8 cellular contexts compared by ENCODE assay signal in the genomic region with DNA sequence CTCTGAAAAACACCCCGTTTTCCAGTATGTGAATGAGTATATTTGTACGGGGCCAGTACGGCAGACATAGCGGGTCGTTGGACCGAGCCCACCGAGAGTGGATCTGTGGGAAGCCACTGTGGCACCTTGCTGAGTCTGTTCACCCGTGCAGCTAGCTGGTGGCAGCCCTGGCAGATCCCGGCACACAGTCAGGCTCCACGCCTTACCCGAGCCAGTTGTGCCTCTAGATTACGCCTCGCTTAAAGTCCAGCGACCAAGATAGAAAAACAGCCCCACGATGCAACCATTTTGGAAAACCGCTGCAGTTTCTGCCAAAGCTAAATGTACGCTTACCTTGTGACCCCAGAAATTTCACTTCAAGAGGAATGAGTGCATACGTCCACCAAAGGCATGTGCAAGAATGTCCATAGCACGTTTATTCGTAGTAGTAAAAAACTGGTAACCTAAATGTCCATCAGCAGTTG. TPM values are rescaled to one million over a fixed set of nuclear protein-coding genes. Genes with fewer than 3 reads are reported as not detected.
A peak's percentile ranks its signal among the peaks of the same experiment; 100 is the strongest.
DNase-seq lines count a peak whose midpoint lies in the region; ATAC-seq and TF ChIP-seq lines count a peak whose summit lies in the region.

No MANE protein-coding gene starts in this region.

- intact Hi-C loops in activated CD4-positive, alpha-beta memory T cell treated with anti-CD3 and anti-CD28 coated beads for 36 hours (cut with micrococcal nuclease), result loop anchor here (1.0 to 10.0 kb wide), 7 partner anchors 19 to 424 kb away; partner anchors contain the start of genes IWS1, MAP3K2 and SFT2D3
- intact Hi-C loops in heart right ventricle (cut with DNase I), result loop anchor here in 3 of 10 donors (2.0 to 5.0 kb wide), 2 partner anchors 109 to 111 kb away; partner anchors contain the start of gene SFT2D3 (in 3 of the 3)
- intact Hi-C loops in gastrocnemius medialis (cut with DNase I; ENCODE audit: low total_unique reads), result loop anchor here (1.0 to 5.0 kb wide), 3 partner anchors 47 to 299 kb away; partner anchors contain the start of genes POLR2D and SAP130

- peaks cover 24% of the 10 kb centered on the region for H4K20me1 ChIP-seq in DND-41 (ENCODE audit: insufficient read depth, low read length)

- peaks cover 42% of the 10 kb centered on the region for H3K4me1 ChIP-seq in DND-41 (ENCODE audit: insufficient read depth, low read length)
- H3K4me1 ChIP-seq in heart right ventricle, result peaks cover 4 to 43% (median 35%) of the 10 kb centered on the region in 9 donors
- H3K4me1 ChIP-seq in gastrocnemius medialis, result peaks cover 30 to 42% of the 10 kb centered on the region in 2 donors

- peak overlapping the region; percentile 98 for H3K27ac Mint-ChIP-seq in activated CD4-positive, alpha-beta memory T cell treated with anti-CD3 and anti-CD28 coated beads for 36 hours

- in situ Hi-C loops in gastrocnemius medialis (cut with MboI; ENCODE audit: low sequenced_read_pairs in 4 of 4), result no loop called here

- no peaks in the 10 kb centered on the region for H3K27me3 ChIP-seq in DND-41 (ENCODE audit: insufficient read depth, low read length, poor library complexity)
- no peaks in the 10 kb centered on the region for H3K27me3 ChIP-seq in heart right ventricle
- H3K27me3 ChIP-seq in gastrocnemius medialis, result no peaks in the 10 kb centered on the region

- no peak for DNase-seq in DND-41
- DNase-seq in activated CD4-positive, alpha-beta memory T cell treated with anti-CD3 and anti-CD28 coated beads for 36 hours, result no peak
- peak in 1 of 2 donors; percentile 21 for DNase-seq in heart right ventricle
- DNase-seq in gastrocnemius medialis, result no peak
- DNase-seq in stimulated activated CD8-positive, alpha-beta memory T cell treated with anti-CD3 and anti-CD28 coated beads, Interleukin-4, amount 100 ng/mL, for 48 hours, result no peak
- no peak for DNase-seq in NCI-H2196 (lab: John Stamatoyannopoulos, UW; ENCODE audit: unreplicated experiment)

- H3K27ac ChIP-seq in DND-41 (ENCODE audit: low read length) (peak overlapping the region; percentile 90), heart right ventricle (peak overlapping the region; percentile 69 to 96 (median 88)), gastrocnemius medialis (peak overlapping the region; percentile 86 to 97 (median 93))

- peak overlapping the region; percentile 75 for H3K4me2 ChIP-seq in DND-41 (ENCODE audit: insufficient read depth, low read length)

- ATAC-seq in DND-41 (ENCODE audit: insufficient read depth, low read depth), result peak; percentile 41; the same call in 2 of the 3 replicates
- peak; percentile 34 for ATAC-seq in HG02623 (IDR thresholded peaks at IDR 0.05; ENCODE audit: unreplicated experiment)
- peak; percentile 3 to 70 (median 45) for ATAC-seq in heart right ventricle
- peak in 1 of 2 donors; percentile 54 for ATAC-seq in gastrocnemius medialis
- no peak for ATAC-seq in GM21367 (IDR thresholded peaks at IDR 0.05; ENCODE audit: unreplicated experiment)

- H3K36me3 ChIP-seq in DND-41 (ENCODE audit: insufficient read depth, low read length) (peaks cover 8% of the 10 kb centered on the region; the same call in 1 of the 2 replicates), heart right ventricle (peaks cover 0 to 4% (median 0%) of the 10 kb centered on the region in 9 donors), gastrocnemius medialis (no peaks in the 10 kb centered on the region)

- peaks cover 45% of the 10 kb centered on the region for H3K79me2 ChIP-seq in DND-41 (ENCODE audit: insufficient read depth, low read length)

- POLR2A ChIA-PET in activated CD4-positive, alpha-beta memory T cell treated with anti-CD3 and anti-CD28 coated beads for 36 hours (lab: Charles Lee), result interaction anchor here (1.0 to 1.8 kb wide), 4 partner anchors 11 to 110 kb away, joined by 3 to 10 read pairs (median 6); partner anchors contain the start of gene SFT2D3

- peak overlapping the region; percentile 92 for H3K4me3 Mint-ChIP-seq in activated CD4-positive, alpha-beta memory T cell treated with anti-CD3 and anti-CD28 coated beads for 36 hours

- CTCF ChIA-PET in activated CD4-positive, alpha-beta memory T cell treated with anti-CD3 and anti-CD28 coated beads for 36 hours (lab: Charles Lee), result interaction anchor here (0.7 to 1.8 kb wide), 3 partner anchors 12 to 110 kb away, joined by 3 to 5 read pairs (median 3); partner anchors contain the start of gene SFT2D3

- TF ChIP-seq POLR2A in gastrocnemius medialis (IDR thresholded peaks at IDR 0.05), result no peak

- H3K36me3 Mint-ChIP-seq in activated CD4-positive, alpha-beta memory T cell treated with anti-CD3 and anti-CD28 coated beads for 36 hours, result peaks cover 16% of the 10 kb centered on the region

- TF ChIP-seq CTCF in DND-41 (IDR thresholded peaks at IDR 0.05; ENCODE audit: borderline replicate concordance, extremely low read depth, low read length, poor library complexity, severe bottlenecking), result no peak
- TF ChIP-seq CTCF in heart right ventricle (IDR thresholded peaks at IDR 0.05), result no peak
- TF ChIP-seq CTCF in gastrocnemius medialis (IDR thresholded peaks at IDR 0.05 in 4 of 5, conservative IDR thresholded peaks at IDR 0.05 in 1 of 5), result no peak

- no peaks in the 10 kb centered on the region for H3K27me3 Mint-ChIP-seq in activated CD4-positive, alpha-beta memory T cell treated with anti-CD3 and anti-CD28 coated beads for 36 hours

- peak overlapping the region; percentile 91 for H2AFZ ChIP-seq in DND-41 (ENCODE audit: low read depth, low read length)

- H3K9ac ChIP-seq in DND-41 (ENCODE audit: low read depth, low read length), result peak overlapping the region; percentile 80

- H3K4me3 ChIP-seq in DND-41 (ENCODE audit: low read depth in 1 of 2, low read length in 2 of 2), result peak overlapping the region; percentile 39 to 63; a peak in 3 of 4 replicates
- H3K4me3 ChIP-seq in heart right ventricle, result peak overlapping the region; percentile 61 to 96 (median 80)
- H3K4me3 ChIP-seq in gastrocnemius medialis, result peak overlapping the region; percentile 70 to 89 (median 88)

- 8 to 16% methylated on average over 20 of the region's 20 CpGs for WGBS in heart right ventricle, 2 donors

- H3K9me3 Mint-ChIP-seq in activated CD4-positive, alpha-beta memory T cell treated with anti-CD3 and anti-CD28 coated beads for 36 hours, result no peaks in the 10 kb centered on the region

- peaks cover 38% of the 10 kb centered on the region for H3K4me1 Mint-ChIP-seq in activated CD4-positive, alpha-beta memory T cell treated with anti-CD3 and anti-CD28 coated beads for 36 hours (ENCODE audit: low read depth)

- no peaks in the 10 kb centered on the region for H3K9me3 ChIP-seq in DND-41 (ENCODE audit: insufficient read depth, low read length, severe bottlenecking)
- no peaks in the 10 kb centered on the region for H3K9me3 ChIP-seq in heart right ventricle
- H3K9me3 ChIP-seq in gastrocnemius medialis, result no peaks in the 10 kb centered on the region

RNA-seq across cellular contexts. Expression of gene WDR33, which starts 0.5 kb away (rescaled TPM):
- total RNA-seq in activated CD4-positive, alpha-beta memory T cell treated with anti-CD3 and anti-CD28 coated beads for 36 hours, result 10 to 100 TPM; 62.9 to 64.7 TPM
- total RNA-seq in heart right ventricle (10 to 100 TPM; 38.5 to 47.6 (median 42.9) TPM), gastrocnemius medialis (10 to 100 TPM; 13.6 to 31.4 (median 20.6) TPM)
- 10 to 100 TPM; 10.5 to 18.1 TPM for polyA plus RNA-seq in heart right ventricle

RNA-seq across cellular contexts. Expression of gene POLR2D, which starts 46.5 kb away (rescaled TPM):
- 10 to 100 TPM; 56.1 to 57.1 TPM for total RNA-seq in activated CD4-positive, alpha-beta memory T cell treated with anti-CD3 and anti-CD28 coated beads for 36 hours
- 10 to 100 TPM; 19.0 to 26.4 (median 20.7) TPM for total RNA-seq in heart right ventricle
- 10 to 100 TPM in 1 of 2 donors, 1 to 10 TPM in 1; 7.5 to 13.3 TPM for polyA plus RNA-seq in heart right ventricle
- total RNA-seq in gastrocnemius medialis, result 10 to 100 TPM; 19.1 to 26.5 (median 21.0) TPM
